Comparison of ENCODE assay signal across 7 cellular contexts in the genomic region with DNA sequence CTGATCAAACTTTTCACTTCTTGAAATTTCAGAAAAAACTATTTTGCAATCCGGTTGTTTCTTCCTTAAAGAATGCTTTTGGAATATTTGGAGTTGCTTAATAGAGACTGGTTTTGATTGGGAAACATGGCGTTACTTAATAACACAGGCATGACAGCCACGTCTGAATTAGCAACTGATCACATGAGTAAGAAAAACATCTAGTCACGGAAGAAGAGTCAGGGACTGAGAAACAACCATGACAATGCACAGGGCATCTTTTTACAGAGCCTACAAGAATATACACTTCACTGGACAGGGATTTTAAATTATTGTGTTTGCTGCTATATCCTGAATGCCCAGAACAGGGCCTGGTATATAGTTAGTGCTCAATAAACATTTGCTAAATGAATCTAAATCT. TPM values are rescaled to one million over a fixed set of nuclear protein-coding genes. Genes with fewer than 3 reads are reported as not detected.
DNase-seq lines count a peak whose midpoint lies in the region; ATAC-seq and TF ChIP-seq lines count a peak whose summit lies in the region.
"Not testable (repeated sequence)": the region's sequence is repeated elsewhere in the genome, so short reads cannot be mapped to it uniquely, and the experiment has no call there.

No MANE protein-coding gene starts in this region.

- H3K4me2 ChIP-seq in IMR-90 (ENCODE audit: low read depth, low read length), result not testable (repeated sequence)

- H3K9me3 Mint-ChIP-seq in chondrocyte (ENCODE audit: low read depth), result not testable (repeated sequence)

- H2AK9ac ChIP-seq in IMR-90 (replicated peaks; ENCODE audit: low read depth, low read length, poor library complexity), result not testable (repeated sequence)

- not testable (repeated sequence) for H3K79me1 ChIP-seq in IMR-90 (ENCODE audit: low read depth in 1 of 2, low read length in 2 of 2)

- not testable (repeated sequence) for H3K4me1 Mint-ChIP-seq in chondrocyte (ENCODE audit: low read depth)

- not testable (repeated sequence) for TF ChIP-seq CTCF in IMR-90 (conservative IDR thresholded peaks at IDR 0.05; ENCODE audit: low read depth, low read length); chondrocyte (IDR thresholded peaks at IDR 0.05); heart left ventricle (IDR thresholded peaks at IDR 0.05); mucosa of descending colon (IDR thresholded peaks at IDR 0.05); psoas muscle (IDR thresholded peaks at IDR 0.05); upper lobe of right lung (IDR thresholded peaks at IDR 0.05)

- not testable (repeated sequence) for H3K4ac ChIP-seq in IMR-90 (ENCODE audit: low read depth, low read length)

- CTCF ChIA-PET in IMR-90 (lab: Yijun Ruan, JAX), result not testable (repeated sequence)

- H3K27ac ChIP-seq in IMR-90 (ENCODE audit: insufficient read depth, low read length); heart left ventricle; psoas muscle; upper lobe of right lung: not testable (repeated sequence)

- not testable (repeated sequence) for H3K23ac ChIP-seq in IMR-90 (ENCODE audit: low read depth, low read length)

- intact Hi-C loops in IMR-90 (cut with micrococcal nuclease); heart left ventricle (cut with DNase I); mucosa of descending colon (cut with DNase I, micrococcal nuclease); psoas muscle (cut with DNase I); upper lobe of right lung (cut with DNase I): not testable (repeated sequence)

- H3K9ac ChIP-seq in IMR-90 (ENCODE audit: low read depth, low read length), result not testable (repeated sequence)

- H2BK20ac ChIP-seq in IMR-90 (ENCODE audit: low read depth, low read length), result not testable (repeated sequence)

- not testable (repeated sequence) for H4K20me1 ChIP-seq in IMR-90 (ENCODE audit: insufficient read depth, low read length)

- peak overlapping the region; percentile 69 for H3K27ac Mint-ChIP-seq in chondrocyte (ENCODE audit: unreplicated experiment)

- not testable (repeated sequence) for H4K91ac ChIP-seq in IMR-90 (ENCODE audit: insufficient read depth, low read depth, low read length)

- not testable (repeated sequence) for H3K14ac ChIP-seq in IMR-90 (replicated peaks; ENCODE audit: low read depth, low read length)

- not testable (repeated sequence) for H3K27me3 Mint-ChIP-seq in chondrocyte (ENCODE audit: low read depth)

- H3K36me3 ChIP-seq in IMR-90 (ENCODE audit: control insufficient read depth, insufficient read depth, low read length); mucosa of descending colon (ENCODE audit: low read depth); upper lobe of right lung: not testable (repeated sequence)
- H3K36me3 ChIP-seq in heart left ventricle (peaks cover 0 to 42% (median 0%) of the 10 kb centered on the region in 9 donors), psoas muscle (ENCODE audit: insufficient read depth in 1 of 2, low read depth in 1 of 2) (peaks cover 0 to 21% of the 10 kb centered on the region in 2 donors)

- not testable (repeated sequence) for H3K9me3 ChIP-seq in IMR-90 (ENCODE audit: control insufficient read depth, insufficient read depth, low read length); heart left ventricle; mucosa of descending colon; psoas muscle; upper lobe of right lung

- TF ChIP-seq POLR2A in IMR-90 (IDR thresholded peaks at IDR 0.05; ENCODE audit: low read depth, low read length); heart left ventricle (IDR thresholded peaks at IDR 0.05): not testable (repeated sequence)

- in situ Hi-C loops in IMR-90 (cut with MboI; ENCODE audit: low sequenced_read_pairs), result not testable (repeated sequence)

- not testable (repeated sequence) for H3K27me3 ChIP-seq in IMR-90 (ENCODE audit: control insufficient read depth, insufficient read depth, low read length); heart left ventricle; psoas muscle (ENCODE audit: insufficient read depth in 3 of 3, low read length in 2 of 3); upper lobe of right lung

- not testable (repeated sequence) for H2AFZ ChIP-seq in IMR-90 (replicated peaks; ENCODE audit: low read length, poor library complexity)

- not testable (repeated sequence) for DNase-seq in IMR-90; chondrocyte (ENCODE audit: low spot score); heart left ventricle; left lobe of liver (ENCODE audit: low spot score); mucosa of descending colon; psoas muscle; upper lobe of right lung

- H2AK5ac ChIP-seq in IMR-90 (ENCODE audit: low read depth, low read length), result not testable (repeated sequence)

- not testable (repeated sequence) for H3K56ac ChIP-seq in IMR-90 (ENCODE audit: extremely low read depth, insufficient read depth, low read length)

- not testable (repeated sequence) for H3K36me3 Mint-ChIP-seq in chondrocyte (ENCODE audit: low read depth)

- H3K4me1 ChIP-seq in IMR-90 (ENCODE audit: control insufficient read depth, insufficient read depth, low read length); heart left ventricle; mucosa of descending colon (ENCODE audit: low read depth); psoas muscle; upper lobe of right lung: not testable (repeated sequence)

- not testable (repeated sequence) for H2BK5ac ChIP-seq in IMR-90 (ENCODE audit: low read depth, low read length, poor library complexity, severe bottlenecking)

- peak; percentile 77 for ATAC-seq in IMR-90 (ENCODE audit: low read depth)
- peak; percentile 61 to 90 (median 85) for ATAC-seq in heart left ventricle
- ATAC-seq in left lobe of liver, result peak; percentile 77
- ATAC-seq in mucosa of descending colon, result peak; percentile 57
- peak; percentile 90 to 97 (median 95) for ATAC-seq in psoas muscle
- peak; percentile 87 for ATAC-seq in upper lobe of right lung

- not testable (repeated sequence) for H3K4me3 Mint-ChIP-seq in chondrocyte (ENCODE audit: unreplicated experiment)

- H4K8ac ChIP-seq in IMR-90 (ENCODE audit: low read depth in 2 of 2, low read length in 2 of 2), result not testable (repeated sequence)

- POLR2A ChIA-PET in IMR-90 (lab: Charles Lee; ENCODE audit: unreplicated experiment), result not testable (repeated sequence)

- not testable (repeated sequence) for H3K18ac ChIP-seq in IMR-90 (ENCODE audit: low read depth, low read length)

- not testable (repeated sequence) for TF ChIP-seq RAD21 in IMR-90 (IDR thresholded peaks at IDR 0.05; ENCODE audit: low read length)

- not testable (repeated sequence) for H2BK15ac ChIP-seq in IMR-90 (ENCODE audit: low read depth, low read length)

- not testable (repeated sequence) for H3K9me1 ChIP-seq in IMR-90 (ENCODE audit: insufficient read depth, low read length)

- no CpG with 5 or more reads among the region's 4 CpGs for WGBS in IMR-90 (ENCODE audit: extremely low coverage in 2 of 2, insufficient read length in 1 of 2), 2 experiments
- 29 to 67% (median 55%) methylated on average over 1 to 2 of the region's 4 CpGs; no CpG with 5 or more reads in 1 of the 4 donors for WGBS in heart left ventricle, 4 donors
- WGBS in psoas muscle, 3 donors, result 11 to 38% (median 30%) methylated on average over 1 to 2 of the region's 4 CpGs

- not testable (repeated sequence) for BruUV-seq in IMR-90 (replicated peaks; lab: Mats Ljungman, UMichigan)

- not testable (repeated sequence) for H4K5ac ChIP-seq in IMR-90 (ENCODE audit: low read depth, low read length)

- dilution Hi-C loops in IMR-90 (cut with HindIII; ENCODE audit: low sequenced_read_pairs, unreplicated experiment), result not testable (repeated sequence)

- H3K4me3 ChIP-seq in IMR-90 (ENCODE audit: insufficient read depth, low read depth, low read length); heart left ventricle; mucosa of descending colon; psoas muscle; upper lobe of right lung: not testable (repeated sequence)

- not testable (repeated sequence) for H2BK120ac ChIP-seq in IMR-90 (ENCODE audit: low read depth, low read length)

RNA-seq across cellular contexts. Expression of a gene that starts 18.2 kb away (rescaled TPM):
- total RNA-seq in IMR-90 (2012; rRNA removed) (57.4 and 78.9 TPM in 2 replicates), chondrocyte (48.3 to 57.4 TPM (median 48.5 TPM) in 3 replicates), heart left ventricle (10 to 100 TPM; 10.6 to 19.3 (median 15.4) TPM), left lobe of liver (18.5 TPM), mucosa of descending colon (10 to 100 TPM; 25.0 to 29.2 (median 28.3) TPM), psoas muscle (10 to 100 TPM; 14.7 to 24.4 (median 24.1) TPM), upper lobe of right lung (30.2 TPM)
- polyA plus RNA-seq in IMR-90 (2012; rRNA removed) (26.7 and 35.9 TPM in 2 replicates), heart left ventricle (10 to 100 TPM; 10.7 to 20.4 TPM), psoas muscle (10 to 100 TPM; 14.2 to 26.9 (median 20.6) TPM)
- polyA plus RNA-seq in IMR-90 (2012; cell fraction: cytosol; rRNA removed), result 9.3 and 10.0 TPM in 2 replicates
- 10.0 and 60.5 TPM in 2 replicates for polyA plus RNA-seq in IMR-90 (2012; cell fraction: nucleus; rRNA removed; ENCODE audit: low replicate concordance)
